Comparison of ENCODE assay signal across 29 cellular contexts in the genomic region with DNA sequence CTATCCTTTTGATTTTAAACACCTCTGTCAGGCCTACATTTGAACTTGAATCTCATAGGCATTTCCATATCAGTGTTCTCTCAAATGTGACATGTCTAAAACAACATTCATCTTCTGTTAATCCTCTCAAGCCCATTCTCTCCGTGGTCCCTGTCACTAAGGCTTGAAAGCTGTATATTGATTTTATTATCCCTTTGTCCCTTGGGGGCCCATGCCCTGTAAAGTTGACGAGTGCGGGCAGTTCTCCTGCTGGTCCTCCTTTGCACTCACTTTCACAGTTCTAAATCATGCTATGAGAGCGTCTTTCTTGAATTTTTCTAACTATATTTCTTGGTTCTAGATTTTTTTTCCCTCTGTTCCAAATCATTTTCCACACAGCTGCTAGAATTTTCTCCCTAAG. TPM values are rescaled to one million over a fixed set of nuclear protein-coding genes. Genes with fewer than 3 reads are reported as not detected.
DNase-seq lines count a peak whose midpoint lies in the region; ATAC-seq and TF ChIP-seq lines count a peak whose summit lies in the region.
"Had no signal": no experiment of that assay in that cellular context is flagged by ENCODE, and none has a peak within 500 bp of the region (broad histone marks: within the 10 kb centered on the region; RNA-seq: fewer than 3 reads in every experiment).

No MANE protein-coding gene starts in this region.

- peaks cover 24% of the 10 kb centered on the region for H3K79me2 ChIP-seq in GM23338 (replicated peaks; ENCODE audit: insufficient read depth)

- H3F3A ChIP-seq in GM23338 (replicated peaks; ENCODE audit: low read depth): no peaks in the 10 kb centered on the region

- DNase-seq in A673 (ENCODE audit: low spot score) (peak; percentile 29), GM23338 (ENCODE audit: low spot score) (no peak), NCI-H82 treated with DMSO at 0.1 percent for 48 hours (lab: John Stamatoyannopoulos, UW; ENCODE audit: unreplicated experiment) (peak; percentile 79), glutamatergic neuron (peak; percentile 56), coronary artery (ENCODE audit: low spot score) (no peak), upper lobe of right lung (no peak), left lung (no peak), SIG-M5 treated with dmso at 0.1 percent for 504 hours (lab: John Stamatoyannopoulos, UW; ENCODE audit: unreplicated experiment) (no peak)
- DNase-seq: AML-193; CD4-positive, alpha-beta T cell; EL; GDM1; GM23248; MV-4-11; NCI-H1105 treated with DMSO at 0.1 percent for 48 hours; NCI-H1694; NCI-H2029 treated with DMSO at 0.1 percent for 48 hours; NCI-H2171; NCI-H226; NCI-H510A treated with DMSO at 0.1 percent for 48 hours; NCI-H774; Right ventricle myocardium superior; RPMI8226; T-cell had no signal

- ATAC-seq in GM23338: no peak
- ATAC-seq in upper lobe of right lung: no peak
- ATAC-seq in left lung: no peak
- ATAC-seq: GM12878, HCT116, HepG2, K562, T-cell had no signal

- no TSS peak for BruUV-seq in A673 (replicated peaks; lab: Mats Ljungman, UMichigan)

- H3K9me3 ChIP-seq in A673 (ENCODE audit: low read depth, low read length, poor library complexity, severe bottlenecking) (no peaks in the 10 kb centered on the region), upper lobe of right lung (no peaks in the 10 kb centered on the region), left lung (peaks cover 0 to 7% of the 10 kb centered on the region in 2 donors)

- H3K9me3 Mint-ChIP-seq in GM23338 (peaks cover 8% of the 10 kb centered on the region; the same call in 2 of the 3 replicates), glutamatergic neuron (ENCODE audit: unreplicated experiment) (peaks cover 2% of the 10 kb centered on the region)

- H3K36me3 Mint-ChIP-seq in GM23338 (ENCODE audit: low read depth): peaks cover 14% of the 10 kb centered on the region
- peaks cover 4% of the 10 kb centered on the region for H3K36me3 Mint-ChIP-seq in glutamatergic neuron (ENCODE audit: unreplicated experiment)

- peaks cover 3% of the 10 kb centered on the region for H3K27me3 Mint-ChIP-seq in GM23338 (ENCODE audit: insufficient read depth, low read depth, poor library complexity)
- no peaks in the 10 kb centered on the region for H3K27me3 Mint-ChIP-seq in glutamatergic neuron (ENCODE audit: unreplicated experiment)
- H3K27me3 Mint-ChIP-seq: CD4-positive, alpha-beta T cell; T-cell had no signal

- no peak overlapping the region for H3K4me3 ChIP-seq in A673 (ENCODE audit: low read depth, low read length, poor library complexity, severe bottlenecking)
- H3K4me3 ChIP-seq in GM23338: no peak overlapping the region
- no peak overlapping the region for H3K4me3 ChIP-seq in coronary artery
- H3K4me3 ChIP-seq in upper lobe of right lung: no peak overlapping the region
- H3K4me3 ChIP-seq in left lung: no peak overlapping the region
- H3K4me3 ChIP-seq: BLaER1 treated with 17β-estradiol and CSF1 and Interleukin-3, amounts not matched to agents 10 nM and 100 nM; GM12878; GM23248; K562 had no signal

- intact Hi-C loops in A673 (cut with micrococcal nuclease; ENCODE audit: unreplicated experiment): no loop called here
- intact Hi-C loops in upper lobe of right lung (cut with DNase I): no loop called here
- intact Hi-C loops in left lung (cut with DNase I): no loop called here

- CTCF ChIA-PET in A673 (lab: Charles Lee): no interaction called here

- H3K27me3 ChIP-seq in A673 (replicated peaks; ENCODE audit: insufficient read depth, low read depth, low read length, poor library complexity): no peaks in the 10 kb centered on the region
- H3K27me3 ChIP-seq in GM23338 (ENCODE audit: insufficient read depth): no peaks in the 10 kb centered on the region
- no peaks in the 10 kb centered on the region for H3K27me3 ChIP-seq in upper lobe of right lung
- no peaks in the 10 kb centered on the region for H3K27me3 ChIP-seq in left lung
- H3K27me3 ChIP-seq: BLaER1 treated with 17β-estradiol and CSF1 and Interleukin-3, amounts not matched to agents 10 nM and 100 nM had no signal

- TF ChIP-seq CTCF in A673 (conservative IDR thresholded peaks at IDR 0.05; ENCODE audit: low read depth, low read length) (no peak), GM23338 (conservative IDR thresholded peaks at IDR 0.05; ENCODE audit: low read depth in 2 of 2) (no peak), glutamatergic neuron (IDR thresholded peaks at IDR 0.05; ENCODE audit: partially characterized antibody, unreplicated experiment) (no peak), coronary artery (IDR thresholded peaks at IDR 0.05) (no peak), upper lobe of right lung (IDR thresholded peaks at IDR 0.05) (no peak), left lung (IDR thresholded peaks at IDR 0.05) (no peak)

- H3K4me1 Mint-ChIP-seq in GM23338 (peaks cover 38% of the 10 kb centered on the region), glutamatergic neuron (ENCODE audit: low read depth, unreplicated experiment) (peaks cover 10% of the 10 kb centered on the region)

- H3K36me3 ChIP-seq in A673 (ENCODE audit: insufficient read depth, low read length, poor library complexity, severe bottlenecking): no peaks in the 10 kb centered on the region
- H3K36me3 ChIP-seq in GM23338 (ENCODE audit: insufficient read depth): no peaks in the 10 kb centered on the region
- no peaks in the 10 kb centered on the region for H3K36me3 ChIP-seq in upper lobe of right lung
- H3K36me3 ChIP-seq in left lung: no peaks in the 10 kb centered on the region
- H3K36me3 ChIP-seq: BLaER1 treated with 17β-estradiol and CSF1 and Interleukin-3, amounts not matched to agents 10 nM and 100 nM had no signal

- POLR2A ChIA-PET in A673 (lab: Charles Lee; ENCODE audit: low non-redundant PET): no interaction called here

- no peak overlapping the region for H2AFZ ChIP-seq in GM23338
- H2AFZ ChIP-seq: GM23248 had no signal

- H3K4me2 ChIP-seq in GM23338: peak overlapping the region; percentile 15
- H3K4me2 ChIP-seq: BLaER1 treated with 17β-estradiol and CSF1 and Interleukin-3, amounts not matched to agents 10 nM and 100 nM had no signal

- H3K9me2 ChIP-seq in GM23338 (ENCODE audit: insufficient read depth): no peaks in the 10 kb centered on the region

- H3K27ac ChIP-seq in A673 (ENCODE audit: low read depth, low read length, poor library complexity, severe bottlenecking) (no peak overlapping the region), GM23338 (ENCODE audit: low read depth) (no peak overlapping the region), coronary artery (no peak overlapping the region), upper lobe of right lung (no peak overlapping the region), left lung (no peak overlapping the region)
- H3K27ac ChIP-seq: BLaER1 treated with 17β-estradiol and CSF1 and Interleukin-3, amounts not matched to agents 10 nM and 100 nM; GM23248 had no signal

- H3K4me1 ChIP-seq in A673 (ENCODE audit: insufficient read depth, low read length, poor library complexity, severe bottlenecking): peaks cover 42% of the 10 kb centered on the region
- H3K4me1 ChIP-seq in GM23338 (ENCODE audit: insufficient read depth): peaks cover 29% of the 10 kb centered on the region
- no peaks in the 10 kb centered on the region for H3K4me1 ChIP-seq in upper lobe of right lung
- H3K4me1 ChIP-seq in left lung: no peaks in the 10 kb centered on the region
- H3K4me1 ChIP-seq: BLaER1 treated with 17β-estradiol and CSF1 and Interleukin-3, amounts not matched to agents 10 nM and 100 nM had no signal

- H4K20me1 ChIP-seq in GM23338 (replicated peaks; ENCODE audit: insufficient read depth): no peaks in the 10 kb centered on the region
- H4K20me1 ChIP-seq: BLaER1 treated with 17β-estradiol and CSF1 and Interleukin-3, amounts not matched to agents 10 nM and 100 nM had no signal

- H3K27ac Mint-ChIP-seq in GM23338 (no peak overlapping the region), glutamatergic neuron (ENCODE audit: unreplicated experiment) (peak overlapping the region; percentile 14)
- H3K27ac Mint-ChIP-seq: CD4-positive, alpha-beta T cell; T-cell had no signal

- H3K4me3 Mint-ChIP-seq in GM23338 (no peak overlapping the region), glutamatergic neuron (ENCODE audit: unreplicated experiment) (peak overlapping the region; percentile 17)
- H3K4me3 Mint-ChIP-seq: CD4-positive, alpha-beta T cell; T-cell had no signal

RNA-seq across cellular contexts. Expression of gene GALNT11, which starts 27.3 kb away (rescaled TPM):
- total RNA-seq in A673 (2021) (30.4 and 35.5 TPM in 2 replicates), glutamatergic neuron (ENCODE audit: unreplicated experiment) (32.7 TPM), upper lobe of right lung (40.5 TPM), left lung (10 to 100 TPM; 36.5 to 42.2 TPM)
- total RNA-seq in GM23338 (2014; rRNA removed; shearing (Covaris generic)): 23.0 and 33.6 TPM in 2 replicates
- 14.5 and 16.1 TPM in 2 replicates for polyA plus RNA-seq in GM23338 (2016; fragmentation: Nextera tagmentation; extraction: Ambion mirVana)

Comparison
In these comparisons a context has a peak if more than half of its experiments do, and no peak if none do; other contexts are left out.
1. DNase-seq: peak in A673 (single experiment), NCI-H82 treated with DMSO at 0.1 percent for 48 hours (single experiment) and glutamatergic neuron (single experiment); none in GM23338 (single experiment), coronary artery (single experiment), upper lobe of right lung (single experiment), left lung (0 of 2) and SIG-M5 treated with dmso at 0.1 percent for 504 hours (single experiment).